Comparison of ENCODE assay signal across 19 cellular contexts in genomic region chr5:143496928-143497327, GRCh38.
DNase-seq lines count a peak whose midpoint lies in the region; ATAC-seq, FAIRE-seq and TF ChIP-seq lines count a peak whose summit lies in the region.
"Had no signal": no experiment of that assay in that cellular context is flagged by ENCODE, and none has a peak within 500 bp of the region (broad histone marks: within the 10 kb centered on the region; RNA-seq: fewer than 3 reads in every experiment).

No MANE protein-coding gene starts in this region.

- no peaks in the 10 kb centered on the region for H3K36me3 ChIP-seq in breast epithelium
- H3K36me3 ChIP-seq in MG63, result no peaks in the 10 kb centered on the region
- no peaks in the 10 kb centered on the region for H3K36me3 ChIP-seq in astrocyte (ENCODE audit: insufficient read depth, low read length)
- H3K36me3 ChIP-seq: HAP-1 had no signal

- no peaks in the 10 kb centered on the region for H3K4me1 ChIP-seq in breast epithelium
- peaks cover 6% of the 10 kb centered on the region for H3K4me1 ChIP-seq in astrocyte (ENCODE audit: insufficient read depth, low read length)
- H3K4me1 ChIP-seq: HAP-1 had no signal

- no peaks in the 10 kb centered on the region for H3K79me2 ChIP-seq in astrocyte (ENCODE audit: insufficient read depth, low read length)

- H3K4me3 Mint-ChIP-seq in MCF 10A (ENCODE audit: unreplicated experiment), result no peak overlapping the region
- H3K4me3 Mint-ChIP-seq in astrocyte (ENCODE audit: unreplicated experiment), result no peak overlapping the region
- H3K4me3 Mint-ChIP-seq: B cell; CD4-positive, alpha-beta T cell had no signal

- ATAC-seq in HG02938 (IDR thresholded peaks at IDR 0.05; ENCODE audit: unreplicated experiment) (no peak), GM21529 (IDR thresholded peaks at IDR 0.05; ENCODE audit: unreplicated experiment) (no peak)

- H3K9ac ChIP-seq in astrocyte (ENCODE audit: low read length), result no peak overlapping the region

- no peaks in the 10 kb centered on the region for H4K20me1 ChIP-seq in astrocyte (ENCODE audit: insufficient read depth, low read length)

- BruUV-seq in MCF 10A (replicated peaks; lab: Mats Ljungman, UMichigan), result no TSS peak

- FAIRE-seq in astrocyte (lab: Jason Lieb, UNC), result no peak
- FAIRE-seq: G401.6, GM12891, GM19239, H1 had no signal

- H3K27ac Mint-ChIP-seq in MCF 10A (ENCODE audit: low read depth, unreplicated experiment), result peak overlapping the region; percentile 82
- H3K27ac Mint-ChIP-seq in astrocyte (ENCODE audit: unreplicated experiment), result no peak overlapping the region
- H3K27ac Mint-ChIP-seq: B cell; CD4-positive, alpha-beta T cell had no signal

- H3K4me1 Mint-ChIP-seq in MCF 10A (ENCODE audit: insufficient read depth, unreplicated experiment) (peaks cover 35% of the 10 kb centered on the region), astrocyte (ENCODE audit: low read depth, unreplicated experiment) (peaks cover 2% of the 10 kb centered on the region)
- H3K4me1 Mint-ChIP-seq: B cell had no signal

- DNase-seq in MCF 10A (ENCODE audit: unreplicated experiment) (no peak), breast epithelium (ENCODE audit: low spot score in 2 of 2) (no peak), EL (peak; percentile 36), MG63 (peak; percentile 22), astrocyte (ENCODE audit: low read depth) (peak; percentile 10), glomerular visceral epithelial cell (ENCODE audit: extremely low spot score) (no peak)
- DNase-seq: C1 segment of cervical spinal cord; Calu3; CD4-positive, alpha-beta T cell; DMS 273 treated with DMSO at 0.1 percent for 48 hours had no signal

- POLR2A ChIA-PET in MCF 10A (lab: Yijun Ruan, JAX), result interaction anchor here (0.8 to 9.8 kb wide), 8 partner anchors 12 to 674 kb away, joined by 3 to 182 read pairs (median 20); partner anchors contain the start of genes KCTD16, NR3C1 and YIPF5

- no peaks in the 10 kb centered on the region for H3K27me3 ChIP-seq in breast epithelium
- H3K27me3 ChIP-seq in MG63, result no peaks in the 10 kb centered on the region
- H3K27me3 ChIP-seq in astrocyte (ENCODE audit: insufficient read depth, low read length), result no peaks in the 10 kb centered on the region

- no peaks in the 10 kb centered on the region for H3K27me3 Mint-ChIP-seq in MCF 10A (ENCODE audit: insufficient read depth, unreplicated experiment)
- H3K27me3 Mint-ChIP-seq in astrocyte (ENCODE audit: low read depth, unreplicated experiment), result peaks cover 2% of the 10 kb centered on the region
- H3K27me3 Mint-ChIP-seq: B cell; CD4-positive, alpha-beta T cell had no signal

- H3K36me3 Mint-ChIP-seq in MCF 10A (ENCODE audit: insufficient read depth, unreplicated experiment), result no peaks in the 10 kb centered on the region
- no peaks in the 10 kb centered on the region for H3K36me3 Mint-ChIP-seq in astrocyte (ENCODE audit: low read depth, unreplicated experiment)

- no peak for TF ChIP-seq POLR2A in breast epithelium (IDR thresholded peaks at IDR 0.05)

- no peak overlapping the region for H2AFZ ChIP-seq in astrocyte (ENCODE audit: low read depth, low read length)

- H3K9me3 ChIP-seq in breast epithelium (no peaks in the 10 kb centered on the region), MG63 (no peaks in the 10 kb centered on the region; the same call in 1 of the 2 replicates), astrocyte (ENCODE audit: insufficient read depth, low read depth, low read length) (no peaks in the 10 kb centered on the region)
- H3K9me3 ChIP-seq: HAP-1 had no signal

- CTCF ChIA-PET in MCF 10A (lab: Yijun Ruan, JAX), result interaction anchor here (0.6 to 1.6 kb wide), 8 partner anchors 9 to 433 kb away, joined by 3 to 7 read pairs (median 4); partner anchors contain the start of gene NR3C1

- H3K27ac ChIP-seq in breast epithelium, result no peak overlapping the region
- H3K27ac ChIP-seq in astrocyte (ENCODE audit: low read depth, low read length), result no peak overlapping the region
- H3K27ac ChIP-seq: 22Rv1 had no signal

- intact Hi-C loops in MCF 10A (cut with micrococcal nuclease), result loop anchor here (10.0 kb wide), 1 partner anchor 352 kb away; no protein-coding TSS in a partner anchor
- intact Hi-C loops in breast epithelium (cut with DNase I; ENCODE audit: low total_unique reads), result no loop called here

- TF ChIP-seq CTCF in MCF 10A (IDR thresholded peaks at IDR 0.05; ENCODE audit: unreplicated experiment) (no peak), breast epithelium (IDR thresholded peaks at IDR 0.05) (no peak), astrocyte (IDR thresholded peaks at IDR 0.05; ENCODE audit: insufficient read depth, low read depth, low read length) (no peak)

- H3K4me3 ChIP-seq in breast epithelium, result no peak overlapping the region
- H3K4me3 ChIP-seq in MG63, result no peak overlapping the region
- no peak overlapping the region for H3K4me3 ChIP-seq in astrocyte (ENCODE audit: insufficient read depth, low read depth, low read length)
- H3K4me3 ChIP-seq: HAP-1 had no signal

- no peak overlapping the region for H3K4me2 ChIP-seq in astrocyte (ENCODE audit: low read length)

- H3K9me3 Mint-ChIP-seq in MCF 10A (ENCODE audit: unreplicated experiment) (no peaks in the 10 kb centered on the region), astrocyte (ENCODE audit: unreplicated experiment) (no peaks in the 10 kb centered on the region)
- H3K9me3 Mint-ChIP-seq: CD4-positive, alpha-beta T cell had no signal

Comparison
In these comparisons a context has a peak if more than half of its experiments do, and no peak if none do; other contexts are left out.
1. DNase-seq: peak in EL (single experiment), MG63 (single experiment) and astrocyte (single experiment); none in MCF 10A (single experiment), breast epithelium (0 of 2) and glomerular visceral epithelial cell (single experiment).